Comparison of ENCODE assay signal across 21 cellular contexts in genomic region chr9:12764150-12764549, GRCh38. TPM values are rescaled to one million over a fixed set of nuclear protein-coding genes. Genes with fewer than 3 reads are reported as not detected.
"Had no signal": no experiment of that assay in that cellular context is flagged by ENCODE, and none has a peak within 500 bp of the region (broad histone marks: within the 10 kb centered on the region; RNA-seq: fewer than 3 reads in every experiment).

No MANE protein-coding gene starts in this region.

- H3K36me3 ChIP-seq: esophagus muscularis mucosa, gastrocnemius medialis, left ventricle myocardium inferior, lower lobe of right lung, neural progenitor cell, pancreas, prostate gland, right lobe of liver, suprapubic skin, thyroid gland, upper lobe of right lung, vagina had no signal

- H3K4me3 ChIP-seq: esophagus muscularis mucosa, gastrocnemius medialis, left ventricle myocardium inferior, lower lobe of right lung, neural progenitor cell, pancreas, prostate gland, right lobe of liver, suprapubic skin, thyroid gland, upper lobe of right lung, vagina had no signal

- H2AFZ ChIP-seq: neural progenitor cell had no signal

- H3K4me1 ChIP-seq: esophagus muscularis mucosa, gastrocnemius medialis, neural progenitor cell, pancreas, prostate gland, upper lobe of right lung, vagina had no signal

- H3K9me3 ChIP-seq: esophagus muscularis mucosa, gastrocnemius medialis, left ventricle myocardium inferior, lower lobe of right lung, pancreas, prostate gland, right lobe of liver, suprapubic skin, thyroid gland, upper lobe of right lung, vagina had no signal

- H3K27ac ChIP-seq: esophagus muscularis mucosa, gastrocnemius medialis, left ventricle myocardium inferior, lower lobe of right lung, neural progenitor cell, pancreas, prostate gland, right lobe of liver, suprapubic skin, thyroid gland, upper lobe of right lung, vagina had no signal

- DNase-seq: effector memory CD4-positive, alpha-beta T cell; gastrocnemius medialis; glutamatergic neuron; islet precursor cell; left ventricle myocardium inferior; lower lobe of right lung; nucleus accumbens; pancreas; retina; right lobe of liver; stimulated activated CD4-positive, alpha-beta T cell treated with anti-CD3 and anti-CD28 coated beads, Interleukin-4, amount 100 ng/mL, for 1 hour; stimulated activated CD8-positive, alpha-beta memory T cell treated with anti-CD3 and anti-CD28 coated beads, Interleukin-4, amount 100 ng/mL, for 48 hours; stimulated activated naive CD8-positive, alpha-beta T cell treated with anti-CD3 and anti-CD28 coated beads, Interleukin-15, Interleukin-2, amounts not matched to agents 100 U/mL and 50 U/mL, for 24 hours; thyroid gland; upper lobe of right lung had no signal

- H3K4me2 ChIP-seq: neural progenitor cell had no signal

- H3K9ac ChIP-seq: neural progenitor cell had no signal

- H3K27me3 ChIP-seq: esophagus muscularis mucosa, gastrocnemius medialis, neural progenitor cell, pancreas, right lobe of liver, suprapubic skin, thyroid gland, upper lobe of right lung, vagina had no signal

RNA-seq across cellular contexts. Expression of gene LURAP1L, which starts 10.7 kb away (rescaled TPM):
- total RNA-seq: natural killer cell treated with Interleukin-12 subunit alpha and Interleukin-12 subunit beta and Interleukin-15 and Interleukin-18, amount 100 ng/mL, for 72 hours had no signal
